12 cellular contexts compared by ENCODE assay signal in genomic region chr19:4877753-4878490, GRCh38. TPM values are rescaled to one million over a fixed set of nuclear protein-coding genes. Genes with fewer than 3 reads are reported as not detected.
A peak's percentile ranks its signal among the peaks of the same experiment; 100 is the strongest.
DNase-seq lines count a peak whose midpoint lies in the region; ATAC-seq lines count a peak whose summit lies in the region.
"Had no signal": no experiment of that assay in that cellular context is flagged by ENCODE, and none has a peak within 500 bp of the region (broad histone marks: within the 10 kb centered on the region; RNA-seq: fewer than 3 reads in every experiment).

No MANE protein-coding gene starts in this region.

- H2BK12ac ChIP-seq in trophoblast cell (ENCODE audit: low read length) = peak overlapping the region; percentile 70

- H3K27ac ChIP-seq in BLaER1 treated with 17β-estradiol and CSF1 and Interleukin-3, amounts not matched to agents 10 nM and 100 nM = peak overlapping the region; percentile 65 to 100 (median 97); a peak in 21 of 22 replicates
- H3K27ac ChIP-seq in SJSA1 = peak overlapping the region; percentile 91
- H3K27ac ChIP-seq in trophoblast cell (ENCODE audit: low read depth, low read length) = no peak overlapping the region
- H3K27ac ChIP-seq: C4-2B had no signal

- H3K27me3 ChIP-seq in BLaER1 treated with 17β-estradiol and CSF1 and Interleukin-3, amounts not matched to agents 10 nM and 100 nM = no peaks in the 10 kb centered on the region
- no peaks in the 10 kb centered on the region for H3K27me3 ChIP-seq in SJSA1 (replicated peaks)
- no peaks in the 10 kb centered on the region for H3K27me3 ChIP-seq in trophoblast cell (ENCODE audit: insufficient read depth, low read length)

- H3K4me2 ChIP-seq in BLaER1 treated with 17β-estradiol and CSF1 and Interleukin-3, amounts not matched to agents 10 nM and 100 nM = peak overlapping the region; percentile 84 to 99 (median 95)
- peak overlapping the region; percentile 36 for H3K4me2 ChIP-seq in trophoblast cell (ENCODE audit: low read length)

- WGBS in trophoblast cell (ENCODE audit: extremely low coverage, insufficient coverage, insufficient read length) = no CpG with 5 or more reads among the region's 30 CpGs

- H4K12ac ChIP-seq in trophoblast cell (ENCODE audit: low read depth, low read length) = peak overlapping the region; percentile 58

- peak overlapping the region; percentile 75 to 96 (median 88) for H3K9ac ChIP-seq in BLaER1 treated with 17β-estradiol and CSF1 and Interleukin-3, amounts not matched to agents 10 nM and 100 nM
- no peak overlapping the region for H3K9ac ChIP-seq in trophoblast cell (ENCODE audit: low read length)

- H2BK120ac ChIP-seq in trophoblast cell (ENCODE audit: insufficient read depth, low read length, poor library complexity) = peak overlapping the region; percentile 71

- no peaks in the 10 kb centered on the region for H3K9me3 ChIP-seq in BLaER1 treated with 17β-estradiol and CSF1 and Interleukin-3, amounts not matched to agents 10 nM and 100 nM (replicated peaks in 1 of 11)
- H3K9me3 ChIP-seq in SJSA1 (replicated peaks) (no peaks in the 10 kb centered on the region), trophoblast cell (ENCODE audit: insufficient read depth, low read depth, low read length) (no peaks in the 10 kb centered on the region)

- peak overlapping the region; percentile 33 for H4K91ac ChIP-seq in trophoblast cell (ENCODE audit: low read depth, low read length)

- no peaks in the 10 kb centered on the region for H4K20me1 ChIP-seq in BLaER1 treated with 17β-estradiol and CSF1 and Interleukin-3, amounts not matched to agents 10 nM and 100 nM

- intact Hi-C loops in head of caudate nucleus (cut with DNase I) = loop anchor here (5.0 kb wide), 1 partner anchor 34 kb away; no protein-coding TSS in a partner anchor

- peak overlapping the region; percentile 74 for H3K18ac ChIP-seq in trophoblast cell (ENCODE audit: low read length)

- H4K8ac ChIP-seq in trophoblast cell (ENCODE audit: low read depth, low read length) = peak overlapping the region; percentile 87

- H2BK5ac ChIP-seq in trophoblast cell (ENCODE audit: low read depth, low read length, poor library complexity) = peak overlapping the region; percentile 58

- DNase-seq in SJSA1 (ENCODE audit: low read depth in 1 of 2, low spot score in 2 of 2) (peak; percentile 56 to 69), head of caudate nucleus (peak; percentile 81 to 97 (median 92)), trophoblast cell (no peak)
- no peak for DNase-seq in stimulated activated CD4-positive, alpha-beta T cell treated with anti-CD3 and anti-CD28 coated beads, Interleukin-4, amount 100 ng/mL, for 24 hours
- DNase-seq: activated CD4-positive, alpha-beta T cell treated with anti-CD3 and anti-CD28 coated beads, Interleukin-2, amount 50 U/mL, for 1 hour; cortex of kidney; kidney glomerular epithelial cell had no signal

- H2AK5ac ChIP-seq in trophoblast cell (ENCODE audit: low read length) = peak overlapping the region; percentile 28

- H3K4ac ChIP-seq in trophoblast cell (ENCODE audit: low read depth, low read length) = no peak overlapping the region

- ATAC-seq in HG03432 (IDR thresholded peaks at IDR 0.05; ENCODE audit: unreplicated experiment) = no peak
- ATAC-seq in GM19035 (IDR thresholded peaks at IDR 0.05; ENCODE audit: unreplicated experiment) = no peak
- no peak for ATAC-seq in HG03439 (IDR thresholded peaks at IDR 0.05; ENCODE audit: unreplicated experiment)

- peaks cover 9% of the 10 kb centered on the region for H3K79me1 ChIP-seq in trophoblast cell (ENCODE audit: low read length)

- H3K4me1 ChIP-seq in BLaER1 treated with 17β-estradiol and CSF1 and Interleukin-3, amounts not matched to agents 10 nM and 100 nM = peaks cover 34 to 93% (median 76%) of the 10 kb centered on the region in 10 experiments
- peaks cover 26% of the 10 kb centered on the region for H3K4me1 ChIP-seq in SJSA1 (replicated peaks)
- H3K4me1 ChIP-seq in trophoblast cell (ENCODE audit: control insufficient read depth in 1 of 2, insufficient read depth in 2 of 2, low read length in 2 of 2) = peaks cover 9 to 12% of the 10 kb centered on the region in 2 experiments

- no peak overlapping the region for H3K23ac ChIP-seq in trophoblast cell (ENCODE audit: low read length)

- peak overlapping the region; percentile 6 to 58 (median 42); a peak in 17 of 20 replicates for H3K4me3 ChIP-seq in BLaER1 treated with 17β-estradiol and CSF1 and Interleukin-3, amounts not matched to agents 10 nM and 100 nM
- H3K4me3 ChIP-seq in SJSA1 = no peak overlapping the region
- H3K4me3 ChIP-seq in trophoblast cell (ENCODE audit: low read depth, low read length) = peak overlapping the region; percentile 4

- H3K36me3 ChIP-seq in BLaER1 treated with 17β-estradiol and CSF1 and Interleukin-3, amounts not matched to agents 10 nM and 100 nM = no peaks in the 10 kb centered on the region
- H3K36me3 ChIP-seq in SJSA1 = no peaks in the 10 kb centered on the region
- no peaks in the 10 kb centered on the region for H3K36me3 ChIP-seq in trophoblast cell (ENCODE audit: control insufficient read depth in 1 of 2, insufficient read depth in 2 of 2, low read length in 2 of 2)

- peak overlapping the region; percentile 64 for H3K14ac ChIP-seq in trophoblast cell (ENCODE audit: low read length)

- H3K79me2 ChIP-seq in trophoblast cell (ENCODE audit: control insufficient read depth, insufficient read depth, low read length, poor library complexity) = no peaks in the 10 kb centered on the region

- H2AFZ ChIP-seq in trophoblast cell (ENCODE audit: insufficient read depth, low read length, poor library complexity) = peak overlapping the region; percentile 24

RNA-seq across cellular contexts. Expression of gene PLIN3, which starts 10.5 kb away (rescaled TPM):
- 178 and 210 TPM in 2 replicates for total RNA-seq in SJSA1 (2014; rRNA removed; shearing (Covaris generic))
- polyA plus RNA-seq in trophoblast cell (2013) = 45.5 and 47.5 TPM in 2 replicates

RNA-seq across cellular contexts. Expression of gene ARRDC5, which starts 24.8 kb away (rescaled TPM):
- total RNA-seq in SJSA1 (2014; rRNA removed; shearing (Covaris generic)) = not detected in 2 replicates
- polyA plus RNA-seq in trophoblast cell (2013) = not detected in 2 replicates

RNA-seq across cellular contexts. Expression of gene UHRF1, which starts 31.4 kb away (rescaled TPM):
- total RNA-seq in SJSA1 (2014; rRNA removed; shearing (Covaris generic)) = 65.8 and 85.8 TPM in 2 replicates
- 15.1 and 16.0 TPM in 2 replicates for polyA plus RNA-seq in trophoblast cell (2013)

RNA-seq across cellular contexts. Expression of gene TICAM1, which starts 46.4 kb away (rescaled TPM):
- total RNA-seq in SJSA1 (2014; rRNA removed; shearing (Covaris generic)) = 3.7 and 4.1 TPM in 2 replicates
- 7.5 and 7.6 TPM in 2 replicates for polyA plus RNA-seq in trophoblast cell (2013)

Comparison
In these comparisons a context has a peak if more than half of its experiments do, and no peak if none do; other contexts are left out.
1. DNase-seq: peak in SJSA1 (2 of 2) and head of caudate nucleus (42 of 42); none in trophoblast cell (0 of 2) and stimulated activated CD4-positive, alpha-beta T cell treated with anti-CD3 and anti-CD28 coated beads, Interleukin-4, amount 100 ng/mL, for 24 hours (single experiment).